Comparison of ENCODE assay signal across 12 cellular contexts in genomic region chr7:74134117-74134539, GRCh38. TPM values are rescaled to one million over a fixed set of nuclear protein-coding genes. Genes with fewer than 3 reads are reported as not detected.
DNase-seq lines count a peak whose midpoint lies in the region; ATAC-seq lines count a peak whose summit lies in the region.
"Had no signal": no experiment of that assay in that cellular context is flagged by ENCODE, and none has a peak within 500 bp of the region (broad histone marks: within the 10 kb centered on the region; RNA-seq: fewer than 3 reads in every experiment).

No MANE protein-coding gene starts in this region.

- DNase-seq in CD1c-positive myeloid dendritic cell (ENCODE audit: extremely low spot score) = peak; percentile 96
- DNase-seq in KBM-7 = peak; percentile 87
- DNase-seq in activated T-helper 2 cell treated with anti-CD3 and anti-CD28 coated beads, Interferon-gamma antibody, Interleukin-2, Interleukin-4, amounts not matched to agents 10 μg/mL and 5 μg/mL and 100 μg/mL, durations not matched to agents 14 hours and 24 hours and 36 hours (ENCODE audit: low spot score) = peak; percentile 18
- DNase-seq in left colon = peak in 1 of 2 donors; percentile 30
- no peak for DNase-seq in GDM1 (lab: John Stamatoyannopoulos, UW)
- DNase-seq in 8988T = no peak
- DNase-seq: C1 segment of cervical spinal cord, caudate nucleus, NCI-H187 treated with DMSO at 0.1 percent for 48 hours had no signal

- ATAC-seq in left colon = peak; percentile 48
- ATAC-seq in GM21360 (IDR thresholded peaks at IDR 0.05; ENCODE audit: unreplicated experiment) = no peak
- no peak for ATAC-seq in HG03469 (IDR thresholded peaks at IDR 0.05; ENCODE audit: unreplicated experiment)

- in situ Hi-C loops in KBM-7 (cut with MboI; ENCODE audit: low pct_unique_long_range_greater_than_20kb, low sequenced_read_pairs) = no loop called here

- no peaks in the 10 kb centered on the region for H3K9me3 Mint-ChIP-seq in activated T-helper 2 cell treated with anti-CD3 and anti-CD28 coated beads, Interferon-gamma antibody, Interleukin-2, Interleukin-4, amounts not matched to agents 10 μg/mL and 5 μg/mL and 100 μg/mL, durations not matched to agents 14 hours and 24 hours and 36 hours
- H3K9me3 Mint-ChIP-seq: nephron had no signal

- intact Hi-C loops in activated T-helper 2 cell treated with anti-CD3 and anti-CD28 coated beads, Interferon-gamma antibody, Interleukin-2, Interleukin-4, amounts not matched to agents 10 μg/mL and 5 μg/mL and 100 μg/mL, durations not matched to agents 14 hours and 24 hours and 36 hours (cut with micrococcal nuclease) = loop anchor here (10.0 kb wide), 1 partner anchor 69 kb away; no protein-coding TSS in a partner anchor
- intact Hi-C loops in left colon (cut with DNase I, micrococcal nuclease) = no loop called here

- H3K36me3 Mint-ChIP-seq in activated T-helper 2 cell treated with anti-CD3 and anti-CD28 coated beads, Interferon-gamma antibody, Interleukin-2, Interleukin-4, amounts not matched to agents 10 μg/mL and 5 μg/mL and 100 μg/mL, durations not matched to agents 14 hours and 24 hours and 36 hours (ENCODE audit: low read depth) = no peaks in the 10 kb centered on the region

- no peak overlapping the region for H3K4me3 Mint-ChIP-seq in activated T-helper 2 cell treated with anti-CD3 and anti-CD28 coated beads, Interferon-gamma antibody, Interleukin-2, Interleukin-4, amounts not matched to agents 10 μg/mL and 5 μg/mL and 100 μg/mL, durations not matched to agents 14 hours and 24 hours and 36 hours (ENCODE audit: low read depth)
- H3K4me3 Mint-ChIP-seq: nephron had no signal

- H3K27me3 Mint-ChIP-seq in activated T-helper 2 cell treated with anti-CD3 and anti-CD28 coated beads, Interferon-gamma antibody, Interleukin-2, Interleukin-4, amounts not matched to agents 10 μg/mL and 5 μg/mL and 100 μg/mL, durations not matched to agents 14 hours and 24 hours and 36 hours (ENCODE audit: low read depth) = no peaks in the 10 kb centered on the region

- peaks cover 5% of the 10 kb centered on the region for H3K4me1 Mint-ChIP-seq in activated T-helper 2 cell treated with anti-CD3 and anti-CD28 coated beads, Interferon-gamma antibody, Interleukin-2, Interleukin-4, amounts not matched to agents 10 μg/mL and 5 μg/mL and 100 μg/mL, durations not matched to agents 14 hours and 24 hours and 36 hours (ENCODE audit: low read depth)
- H3K4me1 Mint-ChIP-seq: nephron had no signal

- peak overlapping the region; percentile 57 for H3K27ac Mint-ChIP-seq in activated T-helper 2 cell treated with anti-CD3 and anti-CD28 coated beads, Interferon-gamma antibody, Interleukin-2, Interleukin-4, amounts not matched to agents 10 μg/mL and 5 μg/mL and 100 μg/mL, durations not matched to agents 14 hours and 24 hours and 36 hours
- H3K27ac Mint-ChIP-seq: nephron had no signal

RNA-seq across cellular contexts. Expression of gene EIF4H, which starts 40.0 kb away (rescaled TPM):
- total RNA-seq in activated T-helper 2 cell treated with anti-CD3 and anti-CD28 coated beads, Interferon-gamma antibody, Interleukin-2, Interleukin-4, amounts not matched to agents 10 μg/mL and 5 μg/mL and 100 μg/mL, durations not matched to agents 14 hours and 24 hours and 36 hours = 367 and 372 TPM in 2 replicates
- total RNA-seq in left colon = 100 to 1,000 TPM; 250 to 271 TPM

RNA-seq across cellular contexts. Expression of gene LIMK1, which starts 50.5 kb away (rescaled TPM):
- total RNA-seq in activated T-helper 2 cell treated with anti-CD3 and anti-CD28 coated beads, Interferon-gamma antibody, Interleukin-2, Interleukin-4, amounts not matched to agents 10 μg/mL and 5 μg/mL and 100 μg/mL, durations not matched to agents 14 hours and 24 hours and 36 hours = 29.6 and 34.4 TPM in 2 replicates
- 10 to 100 TPM; 12.2 to 14.3 TPM for total RNA-seq in left colon

Comparison
In these comparisons a context has a peak if more than half of its experiments do, and no peak if none do; other contexts are left out.
1. DNase-seq: peak in CD1c-positive myeloid dendritic cell (single experiment), KBM-7 (single experiment) and activated T-helper 2 cell treated with anti-CD3 and anti-CD28 coated beads, Interferon-gamma antibody, Interleukin-2, Interleukin-4, amounts not matched to agents 10 μg/mL and 5 μg/mL and 100 μg/mL, durations not matched to agents 14 hours and 24 hours and 36 hours (single experiment); none in GDM1 (single experiment) and 8988T (single experiment).